Comparison of ENCODE assay signal across 21 cellular contexts in genomic region chr6:131103869-131104268, GRCh38.
"Had no signal": no experiment of that assay in that cellular context is flagged by ENCODE, and none has a peak within 500 bp of the region (broad histone marks: within the 10 kb centered on the region; RNA-seq: fewer than 3 reads in every experiment).

No MANE protein-coding gene starts in this region.

- DNase-seq: activated CD4-positive, alpha-beta memory T cell treated with anti-CD3 and anti-CD28 coated beads for 36 hours; activated CD4-positive, alpha-beta T cell treated with anti-CD3 and anti-CD28 coated beads for 4 hours; activated CD4-positive, CD25-positive, alpha-beta regulatory T cell; activated naive CD4-positive, alpha-beta T cell treated with Interleukin-2 at 50 U/mL for 16 hours; activated naive CD8-positive, alpha-beta T cell treated with anti-CD3 and anti-CD28 coated beads for 36 hours; activated T-cell treated with anti-CD3 and anti-CD28 coated beads, Interleukin-2, amount 50 U/mL, for 48 hours; cortex of kidney; endodermal cell; heart right ventricle; islet precursor cell; left cardiac atrium; mesendoderm; naive B cell; psoas muscle; stimulated activated CD4-positive, alpha-beta T cell treated with anti-CD3 and anti-CD28 coated beads, Interleukin-4, amount 100 ng/mL, for 4 hours; stimulated activated naive CD8-positive, alpha-beta T cell treated with anti-CD3 and anti-CD28 coated beads, Interleukin-15, amount 100 ng/mL, for 72 hours; T-helper 1 cell had no signal

- H3K4me3 ChIP-seq: cardiac muscle cell, heart right ventricle, psoas muscle, right atrium auricular region, tibial nerve had no signal

- H3K4me1 ChIP-seq: heart right ventricle, psoas muscle, right atrium auricular region, tibial nerve had no signal

- H3K27me3 Mint-ChIP-seq: activated CD4-positive, alpha-beta memory T cell treated with anti-CD3 and anti-CD28 coated beads for 36 hours; activated naive CD8-positive, alpha-beta T cell treated with anti-CD3 and anti-CD28 coated beads for 36 hours; naive B cell; stimulated activated naive CD8-positive, alpha-beta T cell treated with anti-CD3 and anti-CD28 coated beads, Interleukin-15, amount 100 ng/mL, for 72 hours had no signal

- H3K27ac Mint-ChIP-seq: activated CD4-positive, alpha-beta memory T cell treated with anti-CD3 and anti-CD28 coated beads for 36 hours; activated naive CD8-positive, alpha-beta T cell treated with anti-CD3 and anti-CD28 coated beads for 36 hours; endodermal cell; stimulated activated naive CD8-positive, alpha-beta T cell treated with anti-CD3 and anti-CD28 coated beads, Interleukin-15, amount 100 ng/mL, for 72 hours had no signal

- H3K4me3 Mint-ChIP-seq: activated CD4-positive, alpha-beta memory T cell treated with anti-CD3 and anti-CD28 coated beads for 36 hours; activated naive CD8-positive, alpha-beta T cell treated with anti-CD3 and anti-CD28 coated beads for 36 hours; endodermal cell; naive B cell; neural crest cell; stimulated activated naive CD8-positive, alpha-beta T cell treated with anti-CD3 and anti-CD28 coated beads, Interleukin-15, amount 100 ng/mL, for 72 hours had no signal

- H3K36me3 ChIP-seq: cardiac muscle cell, heart right ventricle, right atrium auricular region, tibial nerve had no signal

- ATAC-seq: left cardiac atrium; psoas muscle; stimulated activated naive CD8-positive, alpha-beta T cell treated with anti-CD3 and anti-CD28 coated beads, Interleukin-15, amount 100 ng/mL, for 72 hours had no signal

- H3K9me3 ChIP-seq: psoas muscle, right atrium auricular region, tibial nerve had no signal

- H3K36me3 Mint-ChIP-seq: activated CD4-positive, alpha-beta memory T cell treated with anti-CD3 and anti-CD28 coated beads for 36 hours; naive B cell had no signal

- H3K4me1 Mint-ChIP-seq: activated naive CD8-positive, alpha-beta T cell treated with anti-CD3 and anti-CD28 coated beads for 36 hours; endodermal cell; stimulated activated naive CD8-positive, alpha-beta T cell treated with anti-CD3 and anti-CD28 coated beads, Interleukin-15, amount 100 ng/mL, for 72 hours had no signal

- H3K27ac ChIP-seq: cardiac muscle cell, heart right ventricle, psoas muscle, right atrium auricular region, tibial nerve had no signal

- H3K27me3 ChIP-seq: cardiac muscle cell, heart right ventricle, right atrium auricular region, tibial nerve had no signal

- H3K9me3 Mint-ChIP-seq: stimulated activated naive CD8-positive, alpha-beta T cell treated with anti-CD3 and anti-CD28 coated beads, Interleukin-15, amount 100 ng/mL, for 72 hours had no signal
